ENCODE assay signal across 8 cellular contexts in the genomic region with DNA sequence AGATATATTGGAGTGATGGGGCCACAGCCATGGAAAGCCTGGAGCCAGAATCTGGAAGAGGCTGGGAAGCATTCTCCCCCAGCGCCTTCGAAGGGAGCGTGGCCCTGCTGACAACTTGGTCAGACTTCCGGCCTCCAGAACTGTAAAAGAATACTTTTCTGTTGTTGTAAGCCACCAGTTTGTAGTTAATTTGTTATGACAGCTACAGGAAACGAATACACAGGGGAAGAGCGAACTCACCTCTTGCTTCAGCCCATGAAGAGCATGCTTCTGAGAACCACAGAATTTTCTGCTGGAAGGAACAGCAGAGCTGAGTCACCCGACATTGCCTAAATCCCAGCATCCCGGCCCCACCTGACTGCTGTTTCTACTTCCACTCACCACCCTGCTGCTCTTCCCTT.
A peak's percentile ranks its signal among the peaks of the same experiment; 100 is the strongest.
DNase-seq lines count a peak whose midpoint lies in the region; ATAC-seq and TF ChIP-seq lines count a peak whose summit lies in the region.

No MANE protein-coding gene starts in this region.

- no peaks in the 10 kb centered on the region for H3K9me3 ChIP-seq in psoas muscle

- intact Hi-C loops in psoas muscle (cut with DNase I): no loop called here

- DNase-seq in GM04504 (ENCODE audit: low read depth) (peak; percentile 97), NB4 (ENCODE audit: low read depth) (peak; percentile 84), epidermal melanocyte (ENCODE audit: insufficient read length, low spot score) (peak; percentile 40), psoas muscle (peak; percentile 60 to 65), GDM1 (lab: John Stamatoyannopoulos, UW) (no peak), activated T-cell treated with anti-CD3 and anti-CD28 coated beads for 4 hours (no peak)

- no peaks in the 10 kb centered on the region for H3K27me3 ChIP-seq in psoas muscle (ENCODE audit: insufficient read depth in 3 of 3, low read length in 2 of 3)

- ATAC-seq in psoas muscle (peak; percentile 40 to 77 (median 62)), GM19023 (IDR thresholded peaks at IDR 0.05; ENCODE audit: unreplicated experiment) (no peak), HG02798 (IDR thresholded peaks at IDR 0.05; ENCODE audit: poor library complexity, unreplicated experiment) (no peak)

- 73 to 81% (median 76%) methylated on average over 8 of the region's 8 CpGs for WGBS in psoas muscle, 3 donors

- no peak overlapping the region for H3K27ac ChIP-seq in psoas muscle

- TF ChIP-seq POLR2A in NB4 (IDR thresholded peaks at IDR 0.05; ENCODE audit: extremely low read depth, insufficient read length): no peak

- no peaks in the 10 kb centered on the region for H3K4me1 ChIP-seq in psoas muscle

- TF ChIP-seq CTCF in NB4 (IDR thresholded peaks at IDR 0.05; ENCODE audit: low read depth, low read length) (no peak), psoas muscle (IDR thresholded peaks at IDR 0.05) (no peak)

- H3K36me3 ChIP-seq in psoas muscle (ENCODE audit: insufficient read depth in 1 of 2, low read depth in 1 of 2): no peaks in the 10 kb centered on the region

- H3K4me3 ChIP-seq in NB4 (ENCODE audit: low read depth, low read length) (no peak overlapping the region), psoas muscle (no peak overlapping the region)

Comparison
In these comparisons a context has a peak if more than half of its experiments do, and no peak if none do; other contexts are left out.
1. DNase-seq: peak in GM04504 (single experiment), NB4 (single experiment), epidermal melanocyte (single experiment) and psoas muscle (2 of 2); none in GDM1 (single experiment) and activated T-cell treated with anti-CD3 and anti-CD28 coated beads for 4 hours (single experiment).
2. ATAC-seq: peak in psoas muscle (4 of 4); none in GM19023 (single experiment) and HG02798 (single experiment).